ENCODE assay signal across 9 cellular contexts in the genomic region with DNA sequence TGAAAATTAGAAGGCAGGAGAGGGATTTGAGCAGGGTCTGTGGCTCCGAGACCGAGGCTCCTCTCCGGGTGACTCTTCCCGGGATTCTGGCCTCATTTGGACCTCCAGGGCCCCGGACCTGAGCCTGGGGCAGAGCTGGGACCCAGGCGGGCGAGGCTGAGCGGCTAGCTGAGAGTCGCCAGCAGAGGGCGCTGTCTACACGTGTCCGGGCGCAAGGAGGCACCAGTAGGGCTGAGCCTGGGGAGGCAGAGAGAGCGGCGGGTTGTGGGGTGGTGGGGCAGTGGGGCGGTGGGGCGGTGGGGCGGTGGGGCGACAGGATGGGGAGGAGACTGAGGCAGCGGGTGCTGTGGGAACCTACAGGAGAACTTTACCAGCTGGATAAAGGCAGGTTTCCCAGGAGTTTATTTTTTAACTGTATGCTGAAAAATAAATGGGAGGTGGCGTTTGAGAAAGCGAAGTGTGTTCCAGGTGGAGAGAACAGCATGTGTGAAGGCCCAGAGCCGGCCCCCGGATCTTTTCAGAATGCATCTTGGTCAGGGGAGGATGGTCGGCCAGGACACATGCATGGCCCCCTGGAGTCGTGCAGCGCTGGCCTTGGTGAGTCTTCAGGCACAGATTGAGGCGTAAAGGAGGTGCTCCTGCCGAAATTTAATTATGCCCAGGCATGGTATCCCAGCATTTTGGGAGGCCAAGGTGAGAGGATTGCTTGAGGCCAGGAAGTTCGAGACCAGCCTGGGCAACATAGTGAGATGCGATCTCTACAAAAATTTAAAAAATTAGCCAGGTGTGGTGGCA. TPM values are rescaled to one million over a fixed set of nuclear protein-coding genes. Genes with fewer than 3 reads are reported as not detected.
DNase-seq lines count a peak whose midpoint lies in the region; ATAC-seq, FAIRE-seq and TF ChIP-seq lines count a peak whose summit lies in the region.
"Not testable (repeated sequence)": the region's sequence is repeated elsewhere in the genome, so short reads cannot be mapped to it uniquely, and the experiment has no call there.
"Had no signal": no experiment of that assay in that cellular context is flagged by ENCODE, and none has a peak within 500 bp of the region (broad histone marks: within the 10 kb centered on the region; RNA-seq: fewer than 3 reads in every experiment).

No MANE protein-coding gene starts in this region.

- RAD21 ChIA-PET in GM12878 (lab: Charles Lee; ENCODE audit: unreplicated experiment), result not testable (repeated sequence)

- ATAC-seq in A549 (peak; percentile 94 to 98), GM21447 (IDR thresholded peaks at IDR 0.05; ENCODE audit: unreplicated experiment) (peak; percentile 58), RWPE2 (ENCODE audit: low read depth) (peak; percentile 93), GM12878 (peak; percentile 100), right cardiac atrium (peak; percentile 94 to 95)
- ATAC-seq in activated CD8-positive, alpha-beta T cell treated with anti-CD3 and anti-CD28 coated beads, Interleukin-2, amount 10 ng/mL, durations not matched to agents 7 days and 5 days, result peak; percentile 99

- 67% methylated on average over 7 of the region's 31 CpGs for WGBS in A549 (ENCODE audit: missing lambda C conversion rate)
- no CpG with 5 or more reads among the region's 31 CpGs for whole genome bisulfite sequencing in GM12878 (ENCODE audit: insufficient coverage, insufficient replicate concordance, low lambda C conversion rate, missing lambda C conversion rate)
- 40% methylated on average over 9 of the region's 31 CpGs for WGBS in right cardiac atrium
- 26 to 56% (median 50%) methylated on average over 6 to 11 of the region's 31 CpGs for WGBS in ovary, 3 donors

- H3K4me1 Mint-ChIP-seq in activated CD8-positive, alpha-beta T cell treated with anti-CD3 and anti-CD28 coated beads, Interleukin-2, amount 10 ng/mL, durations not matched to agents 7 days and 5 days (ENCODE audit: low read depth), result not testable (repeated sequence)

- H3K36me3 ChIP-seq in RWPE2 (ENCODE audit: low read depth); GM12878 (ENCODE audit: control insufficient read depth in 2 of 2, insufficient read depth in 2 of 2, low read length in 1 of 2); ovary: not testable (repeated sequence)

- not testable (repeated sequence) for H3K4me3 ChIP-seq in A549; RWPE2 (ENCODE audit: severe bottlenecking); GM12878; right cardiac atrium (ENCODE audit: low read length); ovary

- H3K27ac Mint-ChIP-seq in activated CD8-positive, alpha-beta T cell treated with anti-CD3 and anti-CD28 coated beads, Interleukin-2, amount 10 ng/mL, durations not matched to agents 7 days and 5 days, result not testable (repeated sequence)

- not testable (repeated sequence) for H3K9me3 Mint-ChIP-seq in activated CD8-positive, alpha-beta T cell treated with anti-CD3 and anti-CD28 coated beads, Interleukin-2, amount 10 ng/mL, durations not matched to agents 7 days and 5 days (ENCODE audit: insufficient read depth)

- H3K4me3 Mint-ChIP-seq in activated CD8-positive, alpha-beta T cell treated with anti-CD3 and anti-CD28 coated beads, Interleukin-2, amount 10 ng/mL, durations not matched to agents 7 days and 5 days, result not testable (repeated sequence)

- not testable (repeated sequence) for H3K27me3 Mint-ChIP-seq in activated CD8-positive, alpha-beta T cell treated with anti-CD3 and anti-CD28 coated beads, Interleukin-2, amount 10 ng/mL, durations not matched to agents 7 days and 5 days (ENCODE audit: low read depth)

- not testable (repeated sequence) for TF ChIP-seq CTCF in A549 (IDR thresholded peaks at IDR 0.05); RWPE2 (IDR thresholded peaks at IDR 0.05; ENCODE audit: poor library complexity, severe bottlenecking); GM12878 (IDR thresholded peaks at IDR 0.05 in 2 of 3, conservative IDR thresholded peaks at IDR 0.05 in 1 of 3; ENCODE audit: control insufficient read depth in 2 of 3, extremely low read depth in 1 of 3, insufficient read depth in 1 of 3, low read depth in 3 of 3, low read length in 3 of 3); ovary (IDR thresholded peaks at IDR 0.05)

- H3K4me1 ChIP-seq in A549; RWPE2 (ENCODE audit: insufficient read depth, poor library complexity, severe bottlenecking); GM12878 (ENCODE audit: control insufficient read depth, insufficient read depth, low read length); right cardiac atrium (ENCODE audit: control insufficient read depth, insufficient read depth, low read length); ovary (ENCODE audit: insufficient read depth): not testable (repeated sequence)

- H3K27me3 ChIP-seq in RWPE2 (ENCODE audit: insufficient read depth, poor library complexity, severe bottlenecking); GM12878 (replicated peaks in 1 of 2; ENCODE audit: control insufficient read depth in 2 of 2, insufficient read depth in 2 of 2, low read length in 1 of 2); right cardiac atrium (ENCODE audit: control insufficient read depth, insufficient read depth); ovary: not testable (repeated sequence)

- TF ChIP-seq RAD21 in A549 (conservative IDR thresholded peaks at IDR 0.05 in 1 of 2, IDR thresholded peaks at IDR 0.05 in 1 of 2), result peak; percentile 39 to 40
- not testable (repeated sequence) for TF ChIP-seq RAD21 in GM12878 (IDR thresholded peaks at IDR 0.05; ENCODE audit: insufficient read depth, low read depth, low read length)

- H3K36me3 Mint-ChIP-seq in activated CD8-positive, alpha-beta T cell treated with anti-CD3 and anti-CD28 coated beads, Interleukin-2, amount 10 ng/mL, durations not matched to agents 7 days and 5 days (ENCODE audit: low read depth), result not testable (repeated sequence)

- not testable (repeated sequence) for TF ChIP-seq POLR2A in A549 (IDR thresholded peaks at IDR 0.05; ENCODE audit: low read length); GM12878 (IDR thresholded peaks at IDR 0.05; ENCODE audit: low read depth, low read length); ovary (IDR thresholded peaks at IDR 0.05)

- not testable (repeated sequence) for H3K9me3 ChIP-seq in A549; RWPE2 (ENCODE audit: severe bottlenecking); GM12878 (replicated peaks; ENCODE audit: control insufficient read depth, insufficient read depth, low read length); right cardiac atrium (ENCODE audit: control insufficient read depth, low read length); ovary

- not testable (repeated sequence) for H3K9ac ChIP-seq in GM12878 (ENCODE audit: control insufficient read depth, insufficient read depth, low read length)

- intact Hi-C loops in GM12878 (cut with micrococcal nuclease; ENCODE audit: unreplicated experiment); right cardiac atrium (cut with DNase I); ovary (cut with DNase I): not testable (repeated sequence)

- not testable (repeated sequence) for H2AFZ ChIP-seq in GM12878 (ENCODE audit: control insufficient read depth, low read depth, low read length)

- CTCF ChIA-PET in A549 (lab: Yijun Ruan, JAX); activated CD8-positive, alpha-beta T cell treated with anti-CD3 and anti-CD28 coated beads, Interleukin-2, amount 10 ng/mL, durations not matched to agents 7 days and 5 days (lab: Charles Lee); GM12878 (lab: Yijun Ruan, JAX): not testable (repeated sequence)

- not testable (repeated sequence) for H3K4me2 ChIP-seq in A549; GM12878 (ENCODE audit: control insufficient read depth, insufficient read depth)

- POLR2A ChIA-PET in A549 (lab: Yijun Ruan, JAX); activated CD8-positive, alpha-beta T cell treated with anti-CD3 and anti-CD28 coated beads, Interleukin-2, amount 10 ng/mL, durations not matched to agents 7 days and 5 days (lab: Charles Lee); GM12878 (lab: Charles Lee): not testable (repeated sequence)

- in situ Hi-C loops in GM12878 (cut with MboI), result not testable (repeated sequence)

- SMC1A ChIA-PET in GM12878 (lab: Charles Lee; ENCODE audit: uncharacterized antibody, unreplicated experiment), result not testable (repeated sequence)

- peak overlapping the region; percentile 52 to 71; a peak in 4 of 6 replicates for H3K27ac ChIP-seq in A549
- not testable (repeated sequence) for H3K27ac ChIP-seq in RWPE2 (ENCODE audit: poor library complexity, severe bottlenecking); GM12878 (ENCODE audit: control insufficient read depth, insufficient read depth); right cardiac atrium (ENCODE audit: low read length); ovary

- FAIRE-seq in A549 (lab: Jason Lieb, UNC); GM12878 (lab: Jason Lieb, UNC): not testable (repeated sequence)

- H3K79me2 ChIP-seq in GM12878 (ENCODE audit: control insufficient read depth, insufficient read depth, low read length), result not testable (repeated sequence)

- H4K20me1 ChIP-seq in GM12878 (ENCODE audit: control insufficient read depth, insufficient read depth), result not testable (repeated sequence)

- BruUV-seq in GM12878 (replicated peaks; lab: Mats Ljungman, UMichigan), result not testable (repeated sequence)

- DNase-seq in A549 (ENCODE audit: low read depth in 1 of 2, low spot score in 1 of 2); GM12878 (ENCODE audit: low read depth, low spot score): not testable (repeated sequence)
- DNase-seq in RWPE2 (ENCODE audit: low spot score), result peak; percentile 11
- peak; percentile 44 for DNase-seq in activated CD8-positive, alpha-beta T cell treated with anti-CD3 and anti-CD28 coated beads, Interleukin-2, amount 10 ng/mL, durations not matched to agents 7 days and 5 days
- peak; percentile 39 to 76 (median 42) for DNase-seq in right cardiac atrium
- DNase-seq in ovary, result peak; percentile 23 to 46 (median 33)
- peak; percentile 1 for DNase-seq in stimulated activated CD8-positive, alpha-beta memory T cell treated with anti-CD3 and anti-CD28 coated beads, Interleukin-7, amount 100 ng/mL, for 24 hours (ENCODE audit: low read depth)

- TF ChIP-seq EP300 in A549 (IDR thresholded peaks at IDR 0.05); GM12878 (IDR thresholded peaks at IDR 0.05; ENCODE audit: borderline replicate concordance in 1 of 2, control insufficient read depth in 1 of 2, low read depth in 2 of 2, low read length in 2 of 2); ovary (IDR thresholded peaks at IDR 0.05): not testable (repeated sequence)

RNA-seq across cellular contexts. Expression of a gene that starts 29.8 kb away (rescaled TPM):
- polyA plus RNA-seq in A549 (2011; rRNA removed), result 0.19 and 0.25 TPM in 2 replicates
- 0.15 and 0.19 TPM in 2 replicates for polyA plus RNA-seq in A549 (2012; cell fraction: cytosol; rRNA removed)
- polyA plus RNA-seq in A549 (2012; cell fraction: nucleus; rRNA removed), result 0.43 and 0.60 TPM in 2 replicates
- 0.17 to 0.31 TPM (median 0.19 TPM) in 3 replicates for polyA plus RNA-seq in A549 (2017; fragmentation: RNase III; extraction: RNeasy Plus Mini Kit Qiagen cat#74134 plus additional on column Dnase treatment)
- 0.08 and 0.24 TPM in 2 replicates for polyA minus RNA-seq in A549 (2011; rRNA and poly(A)+ RNA removed)
- 10 to 100 TPM; 25.9 to 26.3 TPM for total RNA-seq in activated CD8-positive, alpha-beta T cell treated with anti-CD3 and anti-CD28 coated beads, Interleukin-2, amount 10 ng/mL, durations not matched to agents 7 days and 5 days
- total RNA-seq in GM12878 (2013; cell fraction: nucleolus; rRNA removed), result 20.9 and 22.9 TPM in 2 replicates
- 72.6 and 78.3 TPM in 2 replicates for total RNA-seq in GM12878 (2014; rRNA removed)
- 36.3 and 37.5 TPM in 2 replicates for total RNA-seq in GM12878 (2014; rRNA removed; fragmentation: Illumina TruSeq; extraction: Trizol)
- total RNA-seq in GM12878 (2021), result 50.4 and 51.2 TPM in 2 replicates
- polyA plus RNA-seq in GM12878 (2011; ENCODE audit: low read depth), result 9.0 TPM
- polyA plus RNA-seq in GM12878 (2011; rRNA removed), result 11.0 and 18.5 TPM in 2 replicates
- 27.0 and 33.8 TPM in 2 replicates for polyA plus RNA-seq in GM12878 (2011; cell fraction: cytosol; rRNA removed)
- polyA plus RNA-seq in GM12878 (2011; cell fraction: nucleus; rRNA removed), result 34.3 and 41.5 TPM in 2 replicates
- polyA plus RNA-seq in GM12878 (2012), result 29.0 and 29.6 TPM in 2 replicates
- 31.2 and 40.1 TPM in 2 replicates for polyA plus RNA-seq in GM12878 (2014; fragmentation: Illumina TruSeq; extraction: Trizol)
- polyA plus RNA-seq in GM12878 (2014; fragmentation: Nextera tagmentation; extraction: Ambion mirVana), result 1 to 10 TPM in 1 of 2 experiments, under 1 TPM in 1; 0.58 to 1.7 TPM
- 65.2 and 72.3 TPM in 2 replicates for polyA plus RNA-seq in GM12878 (2014; rRNA removed)
- 10 to 100 TPM; 30.6 to 35.6 TPM for polyA plus RNA-seq in GM12878 (2016; fragmentation: Nextera tagmentation; extraction: Ambion mirVana)
- polyA minus RNA-seq in GM12878 (2011; rRNA and poly(A)+ RNA removed), result 9.7 and 24.5 TPM in 2 replicates
- polyA minus RNA-seq in GM12878 (2011; cell fraction: cytosol; rRNA and poly(A)+ RNA removed), result 9.0 and 9.9 TPM in 2 replicates
- polyA minus RNA-seq in GM12878 (2011; cell fraction: nucleus; rRNA and poly(A)+ RNA removed), result 12.0 and 14.2 TPM in 2 replicates
- 1 to 10 TPM; 2.8 to 4.1 (median 3.6) TPM for total RNA-seq in right cardiac atrium
- polyA plus RNA-seq in right cardiac atrium, result 2.3 TPM
- 1 to 10 TPM in 6 of 7 donors, under 1 TPM in 1; 0.61 to 5.7 (median 2.5) TPM for total RNA-seq in ovary
- polyA plus RNA-seq in ovary, result 1 to 10 TPM; 1.9 to 7.2 TPM
- total RNA-seq: LHCN-M2 had no signal

RNA-seq across cellular contexts. Expression of a gene that starts 50.8 kb away (rescaled TPM):
- 0.08 and 0.09 TPM in 2 replicates for polyA plus RNA-seq in A549 (2011; rRNA removed)
- 0.08 TPM in 1 of 2 replicates, not detected in the other for polyA plus RNA-seq in A549 (2012; cell fraction: cytosol; rRNA removed)
- 0.43 and 0.61 TPM in 2 replicates for polyA plus RNA-seq in A549 (2012; cell fraction: nucleus; rRNA removed)
- 0.16 to 0.36 TPM (median 0.25 TPM) in 3 replicates for polyA plus RNA-seq in A549 (2017; fragmentation: RNase III; extraction: RNeasy Plus Mini Kit Qiagen cat#74134 plus additional on column Dnase treatment)
- 0.74 and 1.2 TPM in 2 replicates for polyA minus RNA-seq in A549 (2011; rRNA and poly(A)+ RNA removed)
- total RNA-seq in activated CD8-positive, alpha-beta T cell treated with anti-CD3 and anti-CD28 coated beads, Interleukin-2, amount 10 ng/mL, durations not matched to agents 7 days and 5 days, result 10 to 100 TPM; 13.6 to 16.8 TPM
- total RNA-seq in GM12878 (2013; cell fraction: nucleolus; rRNA removed), result 194 and 200 TPM in 2 replicates
- total RNA-seq in GM12878 (2014; rRNA removed), result 18.7 and 21.2 TPM in 2 replicates
- total RNA-seq in GM12878 (2014; rRNA removed; fragmentation: Illumina TruSeq; extraction: Trizol), result 35.1 and 37.3 TPM in 2 replicates
- 29.3 and 32.4 TPM in 2 replicates for total RNA-seq in GM12878 (2021)
- polyA plus RNA-seq in GM12878 (2011; ENCODE audit: low read depth), result 12.7 TPM
- 5.5 and 7.5 TPM in 2 replicates for polyA plus RNA-seq in GM12878 (2011; rRNA removed)
- 4.3 and 5.9 TPM in 2 replicates for polyA plus RNA-seq in GM12878 (2011; cell fraction: cytosol; rRNA removed)
- 18.7 and 26.5 TPM in 2 replicates for polyA plus RNA-seq in GM12878 (2011; cell fraction: nucleus; rRNA removed)
- polyA plus RNA-seq in GM12878 (2012), result 18.3 and 26.2 TPM in 2 replicates
- 5.6 and 24.6 TPM in 2 replicates for polyA plus RNA-seq in GM12878 (2014; fragmentation: Illumina TruSeq; extraction: Trizol)
- 1 to 10 TPM; 1.5 to 1.9 TPM for polyA plus RNA-seq in GM12878 (2014; fragmentation: Nextera tagmentation; extraction: Ambion mirVana)
- 52.0 and 63.2 TPM in 2 replicates for polyA plus RNA-seq in GM12878 (2014; rRNA removed)
- polyA plus RNA-seq in GM12878 (2016; fragmentation: Nextera tagmentation; extraction: Ambion mirVana), result 1 to 10 TPM; 2.8 TPM
- polyA minus RNA-seq in GM12878 (2011; rRNA and poly(A)+ RNA removed), result 8.1 and 14.8 TPM in 2 replicates
- 2.4 and 2.9 TPM in 2 replicates for polyA minus RNA-seq in GM12878 (2011; cell fraction: cytosol; rRNA and poly(A)+ RNA removed)
- 14.4 and 35.1 TPM in 2 replicates for polyA minus RNA-seq in GM12878 (2011; cell fraction: nucleus; rRNA and poly(A)+ RNA removed)
- total RNA-seq in right cardiac atrium, result 1 to 10 TPM in 3 of 4 donors, under 1 TPM in 1; 0.76 to 2.5 (median 1.5) TPM
- 1.1 TPM for polyA plus RNA-seq in right cardiac atrium
- 1 to 10 TPM in 5 of 7 donors, under 1 TPM in 1, not detected in 1; 0.76 to 5.1 (median 1.8) TPM for total RNA-seq in ovary
- 1 to 10 TPM; 1.0 to 3.6 TPM for polyA plus RNA-seq in ovary
- total RNA-seq: LHCN-M2 had no signal
